In the genomic region with DNA sequence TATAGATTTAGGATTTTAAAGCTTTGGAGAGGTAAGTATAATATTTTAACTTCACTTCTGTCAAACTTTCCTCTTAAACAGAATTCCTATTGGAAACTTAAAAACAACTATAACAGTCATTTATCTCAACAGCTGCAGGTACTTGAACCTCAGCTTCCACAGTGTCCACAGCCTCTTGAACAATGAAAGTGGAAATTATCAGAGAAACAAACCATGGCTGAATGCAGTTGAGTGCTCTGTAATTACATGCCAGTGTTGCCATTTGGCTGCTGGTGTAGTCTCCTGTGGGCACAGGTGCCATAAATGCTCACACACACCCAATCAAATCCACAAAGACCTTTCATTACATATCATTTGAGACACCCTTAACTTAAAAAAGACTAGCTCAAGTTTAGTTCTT, we compare ENCODE assay signal across 21 cellular contexts.
DNase-seq lines count a peak whose midpoint lies in the region; ATAC-seq and TF ChIP-seq lines count a peak whose summit lies in the region.
"Had no signal": no experiment of that assay in that cellular context is flagged by ENCODE, and none has a peak within 500 bp of the region (broad histone marks: within the 10 kb centered on the region; RNA-seq: fewer than 3 reads in every experiment).

No MANE protein-coding gene starts in this region.

- H3K4me3 ChIP-seq in foreskin fibroblast (ENCODE audit: low read depth in 1 of 2, low read length in 2 of 2) = no peak overlapping the region
- H3K4me3 ChIP-seq: BLaER1, hepatocyte, skin epidermis had no signal

- no peaks in the 10 kb centered on the region for H3K36me3 Mint-ChIP-seq in activated T-cell treated with anti-CD3 and anti-CD28 coated beads, Interleukin-2, amount 50 U/mL, for 4 hours (ENCODE audit: insufficient read depth)
- H3K36me3 Mint-ChIP-seq: immature natural killer cell, naive B cell had no signal

- peak; percentile 88 for DNase-seq in DMS153 (lab: John Stamatoyannopoulos, UW)
- peak; percentile 97 for DNase-seq in NCI-H1105 treated with DMSO at 0.1 percent for 48 hours (lab: John Stamatoyannopoulos, UW)
- peak; percentile 88 to 98 for DNase-seq in NCI-H2081 (lab: John Stamatoyannopoulos, UW)
- peak; percentile 75 for DNase-seq in NCI-H69 (lab: John Stamatoyannopoulos, UW)
- no peak for DNase-seq in stimulated activated naive CD8-positive, alpha-beta T cell treated with anti-CD3 and anti-CD28 coated beads, Interleukin-15, Interleukin-2, amounts not matched to agents 100 U/mL and 50 U/mL, for 24 hours
- DNase-seq in activated T-cell treated with anti-CD3 and anti-CD28 coated beads, Interleukin-2, amount 50 U/mL, for 4 hours = no peak
- DNase-seq in foreskin fibroblast = no peak
- DNase-seq: activated CD4-positive, alpha-beta T cell treated with anti-CD3 and anti-CD28 coated beads, Interleukin-2, amount 10 ng/mL, durations not matched to agents 24 days and 14 days; activated naive CD4-positive, alpha-beta T cell treated with anti-CD3 and anti-CD28 coated beads, Interleukin-2, amount 50 U/mL, for 16 hours; cortex of kidney; EL; foreskin melanocyte; HCEC 1CT; immature natural killer cell; naive B cell; WERI-Rb-1 had no signal

- no peak for TF ChIP-seq CTCF in foreskin fibroblast (IDR thresholded peaks at IDR 0.05; ENCODE audit: low read depth, low read length)

- H3K4me1 Mint-ChIP-seq in activated T-cell treated with anti-CD3 and anti-CD28 coated beads, Interleukin-2, amount 50 U/mL, for 4 hours (ENCODE audit: low read depth) = no peaks in the 10 kb centered on the region
- H3K4me1 Mint-ChIP-seq: activated CD4-positive, alpha-beta T cell treated with anti-CD3 and anti-CD28 coated beads, Interleukin-2, amount 10 ng/mL, durations not matched to agents 24 days and 14 days; immature natural killer cell; naive B cell had no signal

- ATAC-seq in stimulated activated naive CD8-positive, alpha-beta T cell treated with anti-CD3 and anti-CD28 coated beads, Interleukin-15, Interleukin-2, amounts not matched to agents 100 U/mL and 50 U/mL, for 24 hours = no peak
- ATAC-seq in activated T-cell treated with anti-CD3 and anti-CD28 coated beads, Interleukin-2, amount 50 U/mL, for 4 hours = no peak
- no peak for ATAC-seq in HG02623 (IDR thresholded peaks at IDR 0.05; ENCODE audit: unreplicated experiment)
- ATAC-seq: esophagus mucosa had no signal

- no peaks in the 10 kb centered on the region for H3K27me3 Mint-ChIP-seq in activated T-cell treated with anti-CD3 and anti-CD28 coated beads, Interleukin-2, amount 50 U/mL, for 4 hours (ENCODE audit: low read depth)
- H3K27me3 Mint-ChIP-seq: activated CD4-positive, alpha-beta T cell treated with anti-CD3 and anti-CD28 coated beads, Interleukin-2, amount 10 ng/mL, durations not matched to agents 24 days and 14 days had no signal

- no peak overlapping the region for H3K4me3 Mint-ChIP-seq in activated T-cell treated with anti-CD3 and anti-CD28 coated beads, Interleukin-2, amount 50 U/mL, for 4 hours
- H3K4me3 Mint-ChIP-seq: activated CD4-positive, alpha-beta T cell treated with anti-CD3 and anti-CD28 coated beads, Interleukin-2, amount 10 ng/mL, durations not matched to agents 24 days and 14 days; immature natural killer cell; naive B cell had no signal

- H3K9me3 Mint-ChIP-seq in activated T-cell treated with anti-CD3 and anti-CD28 coated beads, Interleukin-2, amount 50 U/mL, for 4 hours = no peaks in the 10 kb centered on the region
- H3K9me3 Mint-ChIP-seq: activated CD4-positive, alpha-beta T cell treated with anti-CD3 and anti-CD28 coated beads, Interleukin-2, amount 10 ng/mL, durations not matched to agents 24 days and 14 days had no signal

Comparison
In these comparisons a context has a peak if more than half of its experiments do, and no peak if none do; other contexts are left out.
1. DNase-seq: peak in DMS153 (single experiment), NCI-H1105 treated with DMSO at 0.1 percent for 48 hours (single experiment), NCI-H2081 (2 of 2) and NCI-H69 (single experiment); none in stimulated activated naive CD8-positive, alpha-beta T cell treated with anti-CD3 and anti-CD28 coated beads, Interleukin-15, Interleukin-2, amounts not matched to agents 100 U/mL and 50 U/mL, for 24 hours (single experiment), activated T-cell treated with anti-CD3 and anti-CD28 coated beads, Interleukin-2, amount 50 U/mL, for 4 hours (single experiment) and foreskin fibroblast (0 of 2).